Comparison of ENCODE assay signal across 13 cellular contexts in genomic region chr2:197247083-197247482, GRCh38.
DNase-seq lines count a peak whose midpoint lies in the region; ATAC-seq, FAIRE-seq and TF ChIP-seq lines count a peak whose summit lies in the region.
"Had no signal": no experiment of that assay in that cellular context is flagged by ENCODE, and none has a peak within 500 bp of the region (broad histone marks: within the 10 kb centered on the region; RNA-seq: fewer than 3 reads in every experiment).

No MANE protein-coding gene starts in this region.

- in situ Hi-C loops in brain microvascular endothelial cell (cut with HindIII; ENCODE audit: low pct_ligation_motif_present, low sequenced_read_pairs), result no loop called here

- H3K27me3 Mint-ChIP-seq in effector memory CD8-positive, alpha-beta T cell, result no peaks in the 10 kb centered on the region
- H3K27me3 Mint-ChIP-seq: dendritic cell treated with granulocyte-macrophage colony-stimulating factor and Interleukin-4, amounts not matched to agents 40 ng/mL and 50 ng/mL, for 4 days had no signal

- no peaks in the 10 kb centered on the region for H3K9me3 Mint-ChIP-seq in effector memory CD8-positive, alpha-beta T cell
- H3K9me3 Mint-ChIP-seq: dendritic cell treated with granulocyte-macrophage colony-stimulating factor and Interleukin-4, amounts not matched to agents 40 ng/mL and 50 ng/mL, for 4 days had no signal

- DNase-seq in AG10803 (ENCODE audit: low read depth) (peak; percentile 69), GM12891 (ENCODE audit: insufficient read length, low spot score) (no peak), NCI-H2081 treated with DMSO at 0.1 percent for 48 hours (lab: John Stamatoyannopoulos, UW) (no peak), brain microvascular endothelial cell (no peak)
- DNase-seq in effector memory CD8-positive, alpha-beta T cell, result no peak
- DNase-seq: activated CD8-positive, alpha-beta memory T cell treated with anti-CD3 and anti-CD28 coated beads for 24 hours; anterior cingulate cortex; sigmoid colon had no signal

- no peaks in the 10 kb centered on the region for H3K27me3 ChIP-seq in brain microvascular endothelial cell (replicated peaks)
- H3K27me3 ChIP-seq: BLaER1, sigmoid colon had no signal

- peak overlapping the region; percentile 77 to 85 for H3K27ac Mint-ChIP-seq in effector memory CD8-positive, alpha-beta T cell

- peak; percentile 26 for FAIRE-seq in GM12891 (lab: Jason Lieb, UNC)

- no peak for TF ChIP-seq POLR2A in GM12891 (IDR thresholded peaks at IDR 0.05; ENCODE audit: low read depth, low read length)

- ATAC-seq in HG03135 (IDR thresholded peaks at IDR 0.05; ENCODE audit: unreplicated experiment) (peak; percentile 57), HG03196 (IDR thresholded peaks at IDR 0.05; ENCODE audit: unreplicated experiment) (no peak), GM21529 (IDR thresholded peaks at IDR 0.05; ENCODE audit: unreplicated experiment) (no peak)
- ATAC-seq in effector memory CD8-positive, alpha-beta T cell (replicated peaks), result no peak

- H3K4me1 Mint-ChIP-seq in effector memory CD8-positive, alpha-beta T cell (ENCODE audit: low read depth in 2 of 2), result peaks cover 65 to 72% of the 10 kb centered on the region in 2 donors

- no peaks in the 10 kb centered on the region for H3K36me3 ChIP-seq in brain microvascular endothelial cell (replicated peaks)
- H3K36me3 ChIP-seq: BLaER1, sigmoid colon had no signal

- peaks cover 32% of the 10 kb centered on the region for H3K36me3 Mint-ChIP-seq in effector memory CD8-positive, alpha-beta T cell (ENCODE audit: insufficient read depth)

- TF ChIP-seq CTCF in AG10803 (conservative IDR thresholded peaks at IDR 0.05; ENCODE audit: low read length) (no peak), brain microvascular endothelial cell (IDR thresholded peaks at IDR 0.05; ENCODE audit: low read depth, low read length, missing control alignments) (no peak)

- no peak overlapping the region for H3K27ac ChIP-seq in brain microvascular endothelial cell
- H3K27ac ChIP-seq: BLaER1, sigmoid colon had no signal

- H3K4me3 Mint-ChIP-seq in effector memory CD8-positive, alpha-beta T cell, result peak overlapping the region in 1 of 2 donors; percentile 10
- H3K4me3 Mint-ChIP-seq: dendritic cell treated with granulocyte-macrophage colony-stimulating factor and Interleukin-4, amounts not matched to agents 40 ng/mL and 50 ng/mL, for 4 days had no signal

- H3K4me3 ChIP-seq in AG10803 (ENCODE audit: low read length), result no peak overlapping the region
- H3K4me3 ChIP-seq in brain microvascular endothelial cell (ENCODE audit: low read depth, low read length), result no peak overlapping the region
- H3K4me3 ChIP-seq: BLaER1, sigmoid colon had no signal

TF ChIP-seq in GM12891, 5 proteins besides CTCF, POLR2A, EP300 and RAD21:
- no peak for TF ChIP-seq SPI1 (IDR thresholded peaks at IDR 0.05; ENCODE audit: low read depth, low read length)
- TF ChIP-seq TAF1 (IDR thresholded peaks at IDR 0.05; ENCODE audit: low read depth, low read length), result no peak
- TF ChIP-seq POU2F2 (IDR thresholded peaks at IDR 0.05; ENCODE audit: low read depth, low read length), result no peak
- no peak for TF ChIP-seq POLR2AphosphoS5 (IDR thresholded peaks at IDR 0.05; ENCODE audit: low read depth, low read length)
- TF ChIP-seq PAX5 (IDR thresholded peaks at IDR 0.05; ENCODE audit: insufficient read depth, low read length, severe bottlenecking), result no peak
